ENCODE assay signal across 21 cellular contexts in the genomic region with DNA sequence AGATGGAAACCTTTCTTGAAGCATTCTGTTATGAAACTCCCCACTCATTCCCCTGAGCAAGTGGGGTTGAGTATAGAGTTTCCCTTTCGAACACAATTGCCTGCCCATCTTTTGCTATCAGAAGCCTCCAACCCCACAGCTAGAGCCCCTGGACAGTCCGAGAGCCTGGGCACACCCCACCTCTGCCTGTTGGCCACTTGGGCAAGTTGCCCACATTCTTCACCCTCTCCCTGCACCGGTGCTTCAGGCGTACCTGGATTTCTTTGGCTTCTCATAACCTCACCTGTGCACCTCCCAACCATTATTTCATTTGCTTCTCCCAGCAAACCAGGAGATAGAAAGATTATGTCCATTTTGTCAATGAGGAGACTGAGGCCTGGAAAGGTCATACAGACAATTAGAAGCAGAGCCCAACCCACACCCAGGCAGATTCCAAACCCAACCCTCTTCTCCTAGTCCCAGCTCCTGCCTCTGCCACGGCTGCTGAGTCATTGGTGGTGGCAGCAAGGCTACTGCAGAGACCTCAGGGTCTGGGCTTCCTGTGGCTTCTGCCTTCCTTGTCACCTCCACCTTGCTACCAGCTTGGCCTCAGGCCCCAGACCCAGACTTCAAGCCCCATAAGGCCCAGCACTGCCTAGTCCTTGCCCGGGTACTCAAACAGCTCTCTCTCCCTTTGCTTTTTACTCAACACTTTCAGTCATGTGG.
DNase-seq lines count a peak whose midpoint lies in the region; ATAC-seq, FAIRE-seq and TF ChIP-seq lines count a peak whose summit lies in the region.
"Had no signal": no experiment of that assay in that cellular context is flagged by ENCODE, and none has a peak within 500 bp of the region (broad histone marks: within the 10 kb centered on the region; RNA-seq: fewer than 3 reads in every experiment).

No MANE protein-coding gene starts in this region.

- no peaks in the 10 kb centered on the region for H3F3A ChIP-seq in PC-9 (ENCODE audit: insufficient read depth, low read depth)

- H3K36me3 ChIP-seq in PC-9 (ENCODE audit: low read depth): no peaks in the 10 kb centered on the region
- no peaks in the 10 kb centered on the region for H3K36me3 ChIP-seq in lower lobe of right lung
- H3K36me3 ChIP-seq in body of pancreas (replicated peaks in 1 of 2; ENCODE audit: insufficient read depth in 1 of 2, low read depth in 2 of 2): no peaks in the 10 kb centered on the region
- H3K36me3 ChIP-seq: uterus had no signal

- H3K9me3 ChIP-seq in PC-9 (ENCODE audit: insufficient read depth, low read depth) (no peaks in the 10 kb centered on the region), lower lobe of right lung (no peaks in the 10 kb centered on the region), body of pancreas (no peaks in the 10 kb centered on the region)
- H3K9me3 ChIP-seq: psoas muscle, uterus had no signal

- 0 out of 2 replicates have a peak overlapping the region, but pooled peaks have one; percentile 11 for H3K4me2 ChIP-seq in PC-9

- no TSS peak for BruUV-seq in PC-9 (replicated peaks; lab: Mats Ljungman, UMichigan)

- 0 out of 2 replicates have a peak overlapping the region, but pooled peaks have one; percentile 60 for H2AFZ ChIP-seq in PC-9

- H3K4me3 ChIP-seq in PC-9: no peak overlapping the region
- no peak overlapping the region for H3K4me3 ChIP-seq in lower lobe of right lung
- no peak overlapping the region for H3K4me3 ChIP-seq in body of pancreas
- H3K4me3 ChIP-seq: psoas muscle, uterus had no signal

- H3K27me3 ChIP-seq in PC-9 (ENCODE audit: insufficient read depth, low read depth): no peaks in the 10 kb centered on the region
- peaks cover 8% of the 10 kb centered on the region for H3K27me3 ChIP-seq in lower lobe of right lung (ENCODE audit: low read depth)
- H3K27me3 ChIP-seq in body of pancreas: no peaks in the 10 kb centered on the region
- H3K27me3 ChIP-seq: uterus had no signal

- no peak for TF ChIP-seq CTCF in PC-9 (conservative IDR thresholded peaks at IDR 0.05)
- no peak for TF ChIP-seq CTCF in lower lobe of right lung (IDR thresholded peaks at IDR 0.05)
- no peak for TF ChIP-seq CTCF in body of pancreas (IDR thresholded peaks at IDR 0.05)

- TF ChIP-seq POLR2A in body of pancreas (IDR thresholded peaks at IDR 0.05): no peak

- H3K27me3 Mint-ChIP-seq in activated CD4-positive, alpha-beta T cell treated with anti-CD3 and anti-CD28 coated beads for 36 hours: peaks cover 11% of the 10 kb centered on the region
- peaks cover 6% of the 10 kb centered on the region for H3K27me3 Mint-ChIP-seq in activated CD4-positive, alpha-beta T cell treated with anti-CD3 and anti-CD28 coated beads, Interleukin-2, amount 10 ng/mL, durations not matched to agents 7 days and 5 days

- peak; percentile 23 for ATAC-seq in activated CD4-positive, alpha-beta T cell treated with anti-CD3 and anti-CD28 coated beads for 36 hours
- peak; percentile 31 to 37 for ATAC-seq in lower lobe of right lung
- ATAC-seq in body of pancreas: no peak
- ATAC-seq: activated CD4-positive, CD25-positive, alpha-beta regulatory T cell treated with anti-CD3 and anti-CD28 coated beads, Interleukin-2, amount 50 U/mL, for 24 hours; activated naive CD4-positive, alpha-beta T cell treated with anti-CD3 and anti-CD28 coated beads, Interleukin-2, amount 50 U/mL, for 72 hours; psoas muscle had no signal

- no peaks in the 10 kb centered on the region for H3K79me2 ChIP-seq in PC-9 (ENCODE audit: low read depth)

- H3K9me3 Mint-ChIP-seq in activated CD4-positive, alpha-beta T cell treated with anti-CD3 and anti-CD28 coated beads for 36 hours (ENCODE audit: low read depth): no peaks in the 10 kb centered on the region
- no peaks in the 10 kb centered on the region for H3K9me3 Mint-ChIP-seq in activated CD4-positive, alpha-beta T cell treated with anti-CD3 and anti-CD28 coated beads, Interleukin-2, amount 10 ng/mL, durations not matched to agents 7 days and 5 days
- H3K9me3 Mint-ChIP-seq: H9 had no signal

- WGBS in body of pancreas, 2 donors: 56 to 69% methylated on average over 6 of the region's 6 CpGs

- CTCF ChIA-PET in activated CD4-positive, alpha-beta T cell treated with anti-CD3 and anti-CD28 coated beads for 36 hours (lab: Charles Lee): no interaction called here
- CTCF ChIA-PET in activated CD4-positive, alpha-beta T cell treated with anti-CD3 and anti-CD28 coated beads, Interleukin-2, amount 10 ng/mL, durations not matched to agents 7 days and 5 days (lab: Charles Lee): no interaction called here
- CTCF ChIA-PET in PC-9 (lab: Charles Lee): no interaction called here

- H3K36me3 Mint-ChIP-seq in activated CD4-positive, alpha-beta T cell treated with anti-CD3 and anti-CD28 coated beads for 36 hours (ENCODE audit: low read depth): no peaks in the 10 kb centered on the region
- no peaks in the 10 kb centered on the region for H3K36me3 Mint-ChIP-seq in activated CD4-positive, alpha-beta T cell treated with anti-CD3 and anti-CD28 coated beads, Interleukin-2, amount 10 ng/mL, durations not matched to agents 7 days and 5 days (ENCODE audit: low read depth)
- H3K36me3 Mint-ChIP-seq: activated naive CD4-positive, alpha-beta T cell treated with anti-CD3 and anti-CD28 coated beads, Interleukin-2, amount 50 U/mL, for 72 hours had no signal

- H4K20me1 ChIP-seq in PC-9 (ENCODE audit: insufficient read depth): no peaks in the 10 kb centered on the region

- H3K4me1 Mint-ChIP-seq in activated CD4-positive, alpha-beta T cell treated with anti-CD3 and anti-CD28 coated beads for 36 hours: no peaks in the 10 kb centered on the region
- no peaks in the 10 kb centered on the region for H3K4me1 Mint-ChIP-seq in activated CD4-positive, alpha-beta T cell treated with anti-CD3 and anti-CD28 coated beads, Interleukin-2, amount 10 ng/mL, durations not matched to agents 7 days and 5 days
- H3K4me1 Mint-ChIP-seq: H9 had no signal

- no peak overlapping the region for H3K27ac Mint-ChIP-seq in activated CD4-positive, alpha-beta T cell treated with anti-CD3 and anti-CD28 coated beads for 36 hours
- H3K27ac Mint-ChIP-seq in activated CD4-positive, alpha-beta T cell treated with anti-CD3 and anti-CD28 coated beads, Interleukin-2, amount 10 ng/mL, durations not matched to agents 7 days and 5 days: no peak overlapping the region
- H3K27ac Mint-ChIP-seq: activated naive CD4-positive, alpha-beta T cell treated with anti-CD3 and anti-CD28 coated beads, Interleukin-2, amount 50 U/mL, for 72 hours; H9 had no signal

- H3K9me2 ChIP-seq in PC-9 (ENCODE audit: insufficient read depth): no peaks in the 10 kb centered on the region

- H3K4me1 ChIP-seq in PC-9 (replicated peaks; ENCODE audit: insufficient read depth): peaks cover 9% of the 10 kb centered on the region; the same call in 1 of the 2 replicates
- no peaks in the 10 kb centered on the region for H3K4me1 ChIP-seq in lower lobe of right lung
- no peaks in the 10 kb centered on the region for H3K4me1 ChIP-seq in body of pancreas
- H3K4me1 ChIP-seq: psoas muscle, uterus had no signal

- no peak for FAIRE-seq in urothelium cell line (lab: Jason Lieb, UNC)
- FAIRE-seq: small intestine had no signal

- POLR2A ChIA-PET in activated CD4-positive, alpha-beta T cell treated with anti-CD3 and anti-CD28 coated beads for 36 hours (lab: Charles Lee): no interaction called here
- POLR2A ChIA-PET in activated CD4-positive, alpha-beta T cell treated with anti-CD3 and anti-CD28 coated beads, Interleukin-2, amount 10 ng/mL, durations not matched to agents 7 days and 5 days (lab: Charles Lee): no interaction called here
- POLR2A ChIA-PET in PC-9 (lab: Charles Lee; ENCODE audit: unreplicated experiment): no interaction called here

- H3K27ac ChIP-seq in PC-9: peak overlapping the region; percentile 34; the same call in 1 of the 2 replicates
- H3K27ac ChIP-seq in lower lobe of right lung: no peak overlapping the region
- H3K27ac ChIP-seq in body of pancreas: no peak overlapping the region
- H3K27ac ChIP-seq: C4-2B, psoas muscle, uterus had no signal

- no peak overlapping the region for H3K4me3 Mint-ChIP-seq in activated CD4-positive, alpha-beta T cell treated with anti-CD3 and anti-CD28 coated beads for 36 hours
- H3K4me3 Mint-ChIP-seq in activated CD4-positive, alpha-beta T cell treated with anti-CD3 and anti-CD28 coated beads, Interleukin-2, amount 10 ng/mL, durations not matched to agents 7 days and 5 days: no peak overlapping the region
- H3K4me3 Mint-ChIP-seq: H9 had no signal

- no peak for DNase-seq in activated CD4-positive, alpha-beta T cell treated with anti-CD3 and anti-CD28 coated beads for 36 hours
- no peak for DNase-seq in activated CD4-positive, alpha-beta T cell treated with anti-CD3 and anti-CD28 coated beads, Interleukin-2, amount 10 ng/mL, durations not matched to agents 7 days and 5 days
- DNase-seq in PC-9 (peak; percentile 53), lower lobe of right lung (no peak), urothelium cell line (ENCODE audit: low spot score) (peak; percentile 72), iPS-NIHi7 (ENCODE audit: extremely low spot score) (no peak), body of pancreas (no peak)
- DNase-seq in activated CD8-positive, alpha-beta memory T cell treated with anti-CD3 and anti-CD28 coated beads for 24 hours: no peak
- DNase-seq: glutamatergic neuron; H9; KBM-7; NCI-H1092; NCI-H2081; NCI-H510A; psoas muscle; small intestine; stimulated activated CD4-positive, alpha-beta T cell treated with anti-CD3 and anti-CD28 coated beads, Interleukin-2, amount 100 ng/mL, for 48 hours had no signal

- intact Hi-C loops in activated CD4-positive, alpha-beta T cell treated with anti-CD3 and anti-CD28 coated beads for 36 hours (cut with DNase I, micrococcal nuclease): no loop called here
- intact Hi-C loops in PC-9 (cut with micrococcal nuclease; ENCODE audit: unreplicated experiment): no loop called here
- intact Hi-C loops in lower lobe of right lung (cut with DNase I): no loop called here
- intact Hi-C loops in body of pancreas (cut with DNase I): no loop called here

Comparison
In these comparisons a context has a peak if more than half of its experiments do, and no peak if none do; other contexts are left out.
1. DNase-seq: peak in PC-9 (2 of 2) and urothelium cell line (single experiment); none in activated CD4-positive, alpha-beta T cell treated with anti-CD3 and anti-CD28 coated beads for 36 hours (single experiment), activated CD4-positive, alpha-beta T cell treated with anti-CD3 and anti-CD28 coated beads, Interleukin-2, amount 10 ng/mL, durations not matched to agents 7 days and 5 days (single experiment), lower lobe of right lung (single experiment), iPS-NIHi7 (single experiment), body of pancreas (0 of 4) and activated CD8-positive, alpha-beta memory T cell treated with anti-CD3 and anti-CD28 coated beads for 24 hours (single experiment).